ENCODE assay signal across 1 cellular context in genomic region chr10:72098301-72099053, GRCh38.
TF ChIP-seq lines count a peak whose summit lies in the region.

No MANE protein-coding gene starts in this region.

TF ChIP-seq in IMR-90, 13 proteins besides CTCF, POLR2A, EP300 and RAD21:
- TF ChIP-seq SMC3 (IDR thresholded peaks at IDR 0.05; ENCODE audit: low read depth, low read length) (no peak), RCOR1 (IDR thresholded peaks at IDR 0.05; ENCODE audit: insufficient replicate concordance, low read length) (no peak), CEBPB (IDR thresholded peaks at IDR 0.05; ENCODE audit: low read depth, low read length) (no peak)
